ENCODE assay signal across 20 cellular contexts in genomic region chr14:76574416-76574815, GRCh38.
DNase-seq lines count a peak whose midpoint lies in the region; FAIRE-seq and TF ChIP-seq lines count a peak whose summit lies in the region.
"Had no signal": no experiment of that assay in that cellular context is flagged by ENCODE, and none has a peak within 500 bp of the region (broad histone marks: within the 10 kb centered on the region; RNA-seq: fewer than 3 reads in every experiment).

No MANE protein-coding gene starts in this region.

- no peaks in the 10 kb centered on the region for H3K9me3 ChIP-seq in neural cell (ENCODE audit: low read length)

- H3K4me1 Mint-ChIP-seq in activated naive CD4-positive, alpha-beta T cell treated with anti-CD3 and anti-CD28 coated beads, Interleukin-2, amount 10 ng/mL, durations not matched to agents 7 days and 5 days = no peaks in the 10 kb centered on the region

- no peak overlapping the region for H2AFZ ChIP-seq in neural cell (ENCODE audit: low read depth, low read length)
- H2AFZ ChIP-seq: GM23338 had no signal

- DNase-seq in DMS79 treated with DMSO at 0.1 percent for 48 hours (lab: John Stamatoyannopoulos, UW) = peak; percentile 20
- no peak for DNase-seq in DMS79 (lab: John Stamatoyannopoulos, UW)
- no peak for DNase-seq in HTR-8/SVneo (ENCODE audit: insufficient read length, low spot score)
- peak; percentile 3 for DNase-seq in NCI-H82 treated with DMSO at 0.1 percent for 48 hours (lab: John Stamatoyannopoulos, UW; ENCODE audit: unreplicated experiment)
- DNase-seq in activated effector memory CD4-positive, alpha-beta T cell treated with anti-CD3 and anti-CD28 coated beads, Interleukin-2, amount 50 U/mL, for 16 hours = no peak
- no peak for DNase-seq in activated naive CD4-positive, alpha-beta T cell treated with anti-CD3 and anti-CD28 coated beads, Interleukin-2, amount 10 ng/mL, durations not matched to agents 7 days and 5 days
- no peak for DNase-seq in NCI-H446 treated with DMSO at 0.1 percent for 48 hours (lab: John Stamatoyannopoulos, UW)
- DNase-seq: 8988T; CD8-positive, alpha-beta T cell; GDM1; NCI-H1436 treated with DMSO at 0.1 percent for 48 hours; NCI-H2107; NCI-H526 treated with DMSO at 0.1 percent for 48 hours; NK-92 treated with Interleukin-12 subunit alpha and Interleukin-12 subunit beta, amount 100 ng/mL, for 24 hours; SIG-M5 had no signal

- H3K4me3 Mint-ChIP-seq in activated naive CD4-positive, alpha-beta T cell treated with anti-CD3 and anti-CD28 coated beads, Interleukin-2, amount 10 ng/mL, durations not matched to agents 7 days and 5 days = no peak overlapping the region
- H3K4me3 Mint-ChIP-seq: CD8-positive, alpha-beta T cell; GM23338 had no signal

- TF ChIP-seq CTCF in neural cell (IDR thresholded peaks at IDR 0.05; ENCODE audit: poor library complexity, severe bottlenecking) = no peak

- H3K9me2 ChIP-seq in neural cell (ENCODE audit: insufficient read depth, low read length) = no peaks in the 10 kb centered on the region

- no peak for TF ChIP-seq EP300 in neural cell (conservative IDR thresholded peaks at IDR 0.05; ENCODE audit: poor library complexity, severe bottlenecking)

- no peaks in the 10 kb centered on the region for H3K9me3 Mint-ChIP-seq in activated naive CD4-positive, alpha-beta T cell treated with anti-CD3 and anti-CD28 coated beads, Interleukin-2, amount 10 ng/mL, durations not matched to agents 7 days and 5 days

- CTCF ChIA-PET in activated naive CD4-positive, alpha-beta T cell treated with anti-CD3 and anti-CD28 coated beads, Interleukin-2, amount 10 ng/mL, durations not matched to agents 7 days and 5 days (lab: Charles Lee) = no interaction called here

- TF ChIP-seq RAD21 in neural cell (conservative IDR thresholded peaks at IDR 0.05) = no peak

- peaks cover 3% of the 10 kb centered on the region for H3F3A ChIP-seq in neural cell (ENCODE audit: insufficient read depth, low read length, poor library complexity, severe bottlenecking)

- no peaks in the 10 kb centered on the region for H4K20me1 ChIP-seq in neural cell (ENCODE audit: insufficient read depth)
- H4K20me1 ChIP-seq: BLaER1 had no signal

- H3K79me2 ChIP-seq in neural cell (replicated peaks; ENCODE audit: insufficient read depth, low read length) = no peaks in the 10 kb centered on the region

- no peak overlapping the region for H3K4me2 ChIP-seq in neural cell (ENCODE audit: low read length)
- H3K4me2 ChIP-seq: BLaER1, GM23338 had no signal

- no peak overlapping the region for H3K9ac ChIP-seq in neural cell (ENCODE audit: low read length)
- H3K9ac ChIP-seq: BLaER1 had no signal

- H3K27me3 Mint-ChIP-seq in activated naive CD4-positive, alpha-beta T cell treated with anti-CD3 and anti-CD28 coated beads, Interleukin-2, amount 10 ng/mL, durations not matched to agents 7 days and 5 days = peaks cover 4% of the 10 kb centered on the region

- H3K27me3 ChIP-seq in neural cell (ENCODE audit: insufficient read depth, low read depth, low read length) = no peaks in the 10 kb centered on the region
- H3K27me3 ChIP-seq: BLaER1 had no signal

- H3K27ac ChIP-seq in neural cell (ENCODE audit: low read length) = no peak overlapping the region
- H3K27ac ChIP-seq: BLaER1, HL-60 had no signal

- peak; percentile 67 for FAIRE-seq in HTR-8/SVneo (lab: Jason Lieb, UNC)
- FAIRE-seq: GM12878 had no signal

- H3K36me3 Mint-ChIP-seq in activated naive CD4-positive, alpha-beta T cell treated with anti-CD3 and anti-CD28 coated beads, Interleukin-2, amount 10 ng/mL, durations not matched to agents 7 days and 5 days = no peaks in the 10 kb centered on the region
- H3K36me3 Mint-ChIP-seq: CD8-positive, alpha-beta T cell had no signal

- H3K36me3 ChIP-seq in neural cell (ENCODE audit: insufficient read depth, low read length) = no peaks in the 10 kb centered on the region
- H3K36me3 ChIP-seq: BLaER1 had no signal

- peak overlapping the region; percentile 0 for H3K4me3 ChIP-seq in neural cell (ENCODE audit: low read length)
- H3K4me3 ChIP-seq: BLaER1, GM12878, GM23338 had no signal

- no peak overlapping the region for H3K27ac Mint-ChIP-seq in activated naive CD4-positive, alpha-beta T cell treated with anti-CD3 and anti-CD28 coated beads, Interleukin-2, amount 10 ng/mL, durations not matched to agents 7 days and 5 days
- H3K27ac Mint-ChIP-seq: CD8-positive, alpha-beta T cell; GM23338 had no signal

TF ChIP-seq in neural cell, 6 proteins besides CTCF, POLR2A, EP300 and RAD21:
- TF ChIP-seq POLR2AphosphoS5 (IDR thresholded peaks at IDR 0.05) (peak; percentile 24), TAF1 (IDR thresholded peaks at IDR 0.05; ENCODE audit: low read depth) (no peak), REST (IDR thresholded peaks at IDR 0.05; ENCODE audit: borderline replicate concordance) (no peak), SMC3 (conservative IDR thresholded peaks at IDR 0.05; ENCODE audit: poor library complexity) (no peak), EZH2 (IDR thresholded peaks at IDR 0.05; ENCODE audit: borderline replicate concordance, insufficient read depth, low read length, poor library complexity, severe bottlenecking) (no peak), MXI1 (conservative IDR thresholded peaks at IDR 0.05; ENCODE audit: poor library complexity, severe bottlenecking) (no peak)

Comparison
In these comparisons a context has a peak if more than half of its experiments do, and no peak if none do; other contexts are left out.
1. DNase-seq: peak in DMS79 treated with DMSO at 0.1 percent for 48 hours (single experiment) and NCI-H82 treated with DMSO at 0.1 percent for 48 hours (single experiment); none in DMS79 (single experiment), HTR-8/SVneo (single experiment), activated effector memory CD4-positive, alpha-beta T cell treated with anti-CD3 and anti-CD28 coated beads, Interleukin-2, amount 50 U/mL, for 16 hours (single experiment), activated naive CD4-positive, alpha-beta T cell treated with anti-CD3 and anti-CD28 coated beads, Interleukin-2, amount 10 ng/mL, durations not matched to agents 7 days and 5 days (single experiment) and NCI-H446 treated with DMSO at 0.1 percent for 48 hours (single experiment).